ENCODE assay signal across 19 cellular contexts in genomic region chr14:81343166-81343565, GRCh38. TPM values are rescaled to one million over a fixed set of nuclear protein-coding genes. Genes with fewer than 3 reads are reported as not detected.
DNase-seq lines count a peak whose midpoint lies in the region; ATAC-seq and TF ChIP-seq lines count a peak whose summit lies in the region.
"Had no signal": no experiment of that assay in that cellular context is flagged by ENCODE, and none has a peak within 500 bp of the region (broad histone marks: within the 10 kb centered on the region; RNA-seq: fewer than 3 reads in every experiment).

No MANE protein-coding gene starts in this region.

- in situ Hi-C loops in ACHN (cut with HindIII; ENCODE audit: low pct_ligation_motif_present, low pct_unique_long_range_greater_than_20kb, low sequenced_read_pairs) = no loop called here

- DNase-seq in NCI-H1092 treated with DMSO at 0.1 percent for 48 hours (lab: John Stamatoyannopoulos, UW) = peak; percentile 32
- DNase-seq in NCI-H1092 (lab: John Stamatoyannopoulos, UW) = no peak
- no peak for DNase-seq in left ventricle myocardium superior
- no peak for DNase-seq in Right ventricle myocardium superior
- DNase-seq in coronary artery (ENCODE audit: low spot score) = no peak
- DNase-seq in sciatic nerve (ENCODE audit: low spot score) = no peak
- no peak for DNase-seq in ACHN
- no peak for DNase-seq in omental fat pad (ENCODE audit: low spot score)
- DNase-seq: CD8-positive, alpha-beta T cell; DMS79 treated with DMSO at 0.1 percent for 48 hours; IMR-90; Karpas-422; MM.1S; NCI-H226; NCI-H82; Peyer's patch; SHP77; SK-N-SH had no signal

- H3K27ac ChIP-seq in coronary artery = no peak overlapping the region
- H3K27ac ChIP-seq: 22Rv1, Peyer's patch had no signal

- peak; percentile 30 for ATAC-seq in left ventricle myocardium superior
- no peak for ATAC-seq in Right ventricle myocardium superior (ENCODE audit: poor library complexity)
- peak; percentile 19 for ATAC-seq in sciatic nerve
- ATAC-seq in omental fat pad (ENCODE audit: low FRiP score) = no peak
- ATAC-seq: CD8-positive, alpha-beta T cell had no signal

- H3K4me3 ChIP-seq in coronary artery = peak overlapping the region; percentile 6
- H3K4me3 ChIP-seq: Peyer's patch had no signal

- intact Hi-C loops in left ventricle myocardium superior (cut with micrococcal nuclease) = no loop called here
- intact Hi-C loops in Right ventricle myocardium superior (cut with DNase I) = no loop called here
- intact Hi-C loops in sciatic nerve (cut with DNase I) = loop anchor here (5.0 kb wide), 1 partner anchor 389 kb away; no protein-coding TSS in a partner anchor

- TF ChIP-seq CTCF in coronary artery (IDR thresholded peaks at IDR 0.05) = no peak
- no peak for TF ChIP-seq CTCF in omental fat pad (IDR thresholded peaks at IDR 0.05)

RNA-seq across cellular contexts. Expression of gene STON2, which starts 57.0 kb away (rescaled TPM):
- total RNA-seq in left ventricle myocardium superior (9.3 TPM), Right ventricle myocardium superior (12.0 TPM), sciatic nerve (54.4 TPM), omental fat pad (10 to 100 TPM in 3 of 4 donors, 1 to 10 TPM in 1; 8.0 to 31.4 (median 18.6) TPM)
- total RNA-seq: CD8-positive, alpha-beta T cell; IMR-90 had no signal

Comparison
In these comparisons a context has a peak if more than half of its experiments do, and no peak if none do; other contexts are left out.
1. ATAC-seq: peak in left ventricle myocardium superior (single experiment) and sciatic nerve (single experiment); none in Right ventricle myocardium superior (single experiment) and omental fat pad (single experiment).